Comparison of ENCODE assay signal across 11 cellular contexts in the genomic region with DNA sequence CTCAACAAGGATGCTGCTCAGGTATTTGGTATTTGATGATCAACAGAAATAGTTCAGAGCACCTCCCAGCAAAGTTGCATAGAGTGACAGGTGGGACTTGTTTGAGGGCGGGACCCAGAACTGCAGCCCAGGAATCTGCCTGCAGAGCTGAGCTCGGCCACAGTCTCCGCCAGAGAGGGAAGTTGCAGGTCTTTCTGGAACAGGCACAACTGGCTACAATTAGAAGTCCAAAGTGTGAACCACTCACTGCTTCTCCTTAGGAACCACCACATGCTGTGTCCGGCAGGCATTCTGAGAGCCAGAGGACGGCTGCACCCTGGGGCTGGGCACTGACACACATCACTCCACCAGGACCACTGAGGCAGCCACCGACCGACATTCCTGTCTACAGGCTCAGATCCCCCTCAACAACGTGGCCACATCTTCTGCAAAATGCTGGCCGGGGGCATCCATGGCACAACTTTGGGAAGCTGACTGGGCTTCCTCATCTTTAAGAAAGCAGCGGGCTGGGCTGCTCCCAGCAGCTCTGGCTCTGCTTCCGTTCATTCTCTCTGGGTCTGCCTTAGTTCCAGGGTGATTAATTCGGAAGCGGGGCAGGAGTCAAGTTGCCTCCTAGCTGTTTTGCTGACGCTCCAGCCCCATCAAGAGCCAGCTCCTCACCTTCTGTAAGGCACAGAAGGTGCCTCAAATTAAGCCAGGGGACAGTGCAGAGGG. TPM values are rescaled to one million over a fixed set of nuclear protein-coding genes. Genes with fewer than 3 reads are reported as not detected.
DNase-seq lines count a peak whose midpoint lies in the region; ATAC-seq and TF ChIP-seq lines count a peak whose summit lies in the region.
"Had no signal": no experiment of that assay in that cellular context is flagged by ENCODE, and none has a peak within 500 bp of the region (broad histone marks: within the 10 kb centered on the region; RNA-seq: fewer than 3 reads in every experiment).

No MANE protein-coding gene starts in this region.

- H3K27ac Mint-ChIP-seq in activated naive CD4-positive, alpha-beta T cell treated with anti-CD3 and anti-CD28 coated beads for 36 hours = no peak overlapping the region
- H3K27ac Mint-ChIP-seq in type B pancreatic cell = peak overlapping the region; percentile 82
- H3K27ac Mint-ChIP-seq: activated CD8-positive, alpha-beta T cell treated with anti-CD3 and anti-CD28 coated beads for 36 hours had no signal

- peak overlapping the region; percentile 3 for H3K4me3 Mint-ChIP-seq in activated naive CD4-positive, alpha-beta T cell treated with anti-CD3 and anti-CD28 coated beads for 36 hours
- peak overlapping the region; percentile 83 for H3K4me3 Mint-ChIP-seq in type B pancreatic cell
- H3K4me3 Mint-ChIP-seq: activated CD8-positive, alpha-beta T cell treated with anti-CD3 and anti-CD28 coated beads for 36 hours had no signal

- H3K9me3 Mint-ChIP-seq in activated naive CD4-positive, alpha-beta T cell treated with anti-CD3 and anti-CD28 coated beads for 36 hours = peaks cover 7% of the 10 kb centered on the region
- H3K9me3 Mint-ChIP-seq in type B pancreatic cell = peaks cover 6% of the 10 kb centered on the region

- intact Hi-C loops in activated naive CD4-positive, alpha-beta T cell treated with anti-CD3 and anti-CD28 coated beads for 36 hours (cut with micrococcal nuclease) = no loop called here

- H3K27me3 Mint-ChIP-seq in activated naive CD4-positive, alpha-beta T cell treated with anti-CD3 and anti-CD28 coated beads for 36 hours (ENCODE audit: low read depth) = peaks cover 46% of the 10 kb centered on the region
- peaks cover 48% of the 10 kb centered on the region for H3K27me3 Mint-ChIP-seq in type B pancreatic cell

- ATAC-seq in left lobe of liver = peak; percentile 70
- no peak for ATAC-seq in HG03354 (IDR thresholded peaks at IDR 0.05; ENCODE audit: poor library complexity, severe bottlenecking, unreplicated experiment)

- peaks cover 2% of the 10 kb centered on the region for H3K36me3 Mint-ChIP-seq in activated naive CD4-positive, alpha-beta T cell treated with anti-CD3 and anti-CD28 coated beads for 36 hours (ENCODE audit: low read depth)
- H3K36me3 Mint-ChIP-seq in type B pancreatic cell = peaks cover 4% of the 10 kb centered on the region

- CTCF ChIA-PET in activated naive CD4-positive, alpha-beta T cell treated with anti-CD3 and anti-CD28 coated beads for 36 hours (lab: Charles Lee) = no interaction called here

- no peak for DNase-seq in activated naive CD4-positive, alpha-beta T cell treated with anti-CD3 and anti-CD28 coated beads for 36 hours
- no peak for DNase-seq in activated naive CD4-positive, alpha-beta T cell (lab: John Stamatoyannopoulos, UW)
- peak; percentile 29 for DNase-seq in choroid plexus epithelial cell (ENCODE audit: low read depth)
- peak; percentile 71 for DNase-seq in left lobe of liver (ENCODE audit: low spot score)
- no peak for DNase-seq in type B pancreatic cell (ENCODE audit: extremely low spot score, unreplicated experiment)
- no peak for DNase-seq in HUDEP-2 (lab: John Stamatoyannopoulos, UW; ENCODE audit: unreplicated experiment in 76 of 76)
- no peak for DNase-seq in SHP77 (lab: John Stamatoyannopoulos, UW)
- DNase-seq: activated CD8-positive, alpha-beta T cell treated with anti-CD3 and anti-CD28 coated beads for 36 hours; hippocampal formation; NCI-H2029 had no signal

- peaks cover 3% of the 10 kb centered on the region for H3K4me1 Mint-ChIP-seq in activated naive CD4-positive, alpha-beta T cell treated with anti-CD3 and anti-CD28 coated beads for 36 hours (ENCODE audit: low read depth)
- no peaks in the 10 kb centered on the region for H3K4me1 Mint-ChIP-seq in type B pancreatic cell (ENCODE audit: unreplicated experiment)

- peak overlapping the region; percentile 25 for H3K4me3 ChIP-seq in choroid plexus epithelial cell (ENCODE audit: low read depth, low read length)

- TF ChIP-seq CTCF in choroid plexus epithelial cell (conservative IDR thresholded peaks at IDR 0.05; ENCODE audit: low read depth, low read length) = peak; percentile 9
- no peak for TF ChIP-seq CTCF in type B pancreatic cell (conservative IDR thresholded peaks at IDR 0.05)

RNA-seq across cellular contexts. Expression of gene SLC15A1, which starts 0.9 kb away (rescaled TPM):
- total RNA-seq in activated naive CD4-positive, alpha-beta T cell treated with anti-CD3 and anti-CD28 coated beads for 36 hours = not detected
- total RNA-seq in left lobe of liver (26.9 TPM), type B pancreatic cell (ENCODE audit: low replicate concordance) (3.2 and 10.9 TPM in 2 replicates)
- total RNA-seq: activated CD8-positive, alpha-beta T cell treated with anti-CD3 and anti-CD28 coated beads for 36 hours had no signal

Comparison
In these comparisons a context has a peak if more than half of its experiments do, and no peak if none do; other contexts are left out.
1. DNase-seq: peak in choroid plexus epithelial cell (single experiment) and left lobe of liver (single experiment); none in activated naive CD4-positive, alpha-beta T cell treated with anti-CD3 and anti-CD28 coated beads for 36 hours (single experiment), activated naive CD4-positive, alpha-beta T cell (0 of 4), type B pancreatic cell (single experiment), HUDEP-2 (0 of 76) and SHP77 (0 of 2).